Comparison of ENCODE assay signal across 8 cellular contexts in the genomic region with DNA sequence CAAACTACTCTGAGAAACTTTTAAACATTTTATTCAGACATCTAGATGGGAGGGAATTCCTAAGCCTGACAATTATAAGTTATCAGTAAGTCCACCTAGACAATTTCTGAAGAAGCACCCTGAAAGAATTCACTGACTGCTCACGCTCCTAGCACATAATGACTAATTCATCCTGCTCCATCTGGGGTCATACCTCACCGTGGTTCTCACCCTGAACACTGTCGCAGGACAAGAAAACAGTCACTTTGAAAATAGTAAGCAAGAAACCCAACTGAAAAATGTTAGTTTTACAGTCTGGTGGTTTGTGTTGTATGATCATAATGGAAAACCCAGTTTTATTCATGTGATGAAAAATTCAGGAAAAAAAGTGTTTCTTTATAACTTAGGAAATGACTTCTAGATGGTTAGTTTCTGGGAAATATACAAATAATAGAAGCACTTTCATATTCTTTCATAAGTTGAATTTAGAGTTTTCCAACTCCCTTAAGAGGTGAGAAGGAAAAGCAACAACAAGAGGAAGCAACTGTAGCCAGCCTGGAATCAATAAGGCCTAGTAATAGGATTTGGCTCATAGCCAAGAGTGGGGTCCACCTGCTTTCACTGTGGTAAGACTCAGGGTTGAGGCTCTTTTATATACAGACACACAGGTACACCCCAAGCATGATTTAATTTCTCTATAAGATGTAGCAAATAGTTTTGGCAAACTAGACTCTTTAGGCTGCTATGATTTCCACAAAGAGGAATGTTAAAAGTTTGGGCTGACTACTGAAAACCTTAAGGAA.
A peak's percentile ranks its signal among the peaks of the same experiment; 100 is the strongest.
DNase-seq lines count a peak whose midpoint lies in the region; ATAC-seq and TF ChIP-seq lines count a peak whose summit lies in the region.

No MANE protein-coding gene starts in this region.

- peak overlapping the region; percentile 62 to 86 (median 78) for H3K4me3 Mint-ChIP-seq in CD4-positive, alpha-beta memory T cell
- H3K4me3 Mint-ChIP-seq in IgD-negative memory B cell (peak overlapping the region in 2 of 4 donors; percentile 19 to 81), type B pancreatic cell (peak overlapping the region; percentile 9)

- H3K9me3 ChIP-seq in CD4-positive, alpha-beta memory T cell (ENCODE audit: control insufficient read depth in 1 of 2, low read length in 2 of 2), result no peaks in the 10 kb centered on the region

- CTCF ChIA-PET in CD4-positive, alpha-beta memory T cell (lab: Charles Lee; ENCODE audit: partially characterized antibody), result interaction anchor here (1.0 to 2.0 kb wide), 4 partner anchors 8 to 35 kb away, joined by 3 to 7 read pairs (median 4); no protein-coding TSS in a partner anchor

- H3K36me3 Mint-ChIP-seq in CD4-positive, alpha-beta memory T cell, result peaks cover 0 to 6% of the 10 kb centered on the region in 2 donors
- H3K36me3 Mint-ChIP-seq in IgD-negative memory B cell, result peaks cover 4% of the 10 kb centered on the region
- H3K36me3 Mint-ChIP-seq in type B pancreatic cell, result no peaks in the 10 kb centered on the region

- ATAC-seq in GM19455 (IDR thresholded peaks at IDR 0.05; ENCODE audit: unreplicated experiment), result peak; percentile 45

- H3K27ac ChIP-seq in CD4-positive, alpha-beta memory T cell (ENCODE audit: low read depth, low read length), result peak overlapping the region; percentile 46

- no peak for TF ChIP-seq CTCF in type B pancreatic cell (conservative IDR thresholded peaks at IDR 0.05)
- no peak for TF ChIP-seq CTCF in GM10266 (IDR thresholded peaks at IDR 0.05; ENCODE audit: control insufficient read depth, insufficient read depth, low read depth, missing control alignments)

- H3K36me3 ChIP-seq in CD4-positive, alpha-beta memory T cell (ENCODE audit: insufficient read depth, low read length), result no peaks in the 10 kb centered on the region

- peaks cover 83 to 100% (median 92%) of the 10 kb centered on the region in 4 donors for H3K4me1 Mint-ChIP-seq in CD4-positive, alpha-beta memory T cell
- H3K4me1 Mint-ChIP-seq in IgD-negative memory B cell, result peaks cover 79 to 93% (median 82%) of the 10 kb centered on the region in 3 donors
- peaks cover 51% of the 10 kb centered on the region for H3K4me1 Mint-ChIP-seq in type B pancreatic cell (ENCODE audit: unreplicated experiment)

- H3K27me3 ChIP-seq in CD4-positive, alpha-beta memory T cell (ENCODE audit: insufficient read depth, low read length), result no peaks in the 10 kb centered on the region

- H3K27ac Mint-ChIP-seq in CD4-positive, alpha-beta memory T cell, result peak overlapping the region; percentile 88 to 96 (median 94)
- peak overlapping the region in 2 of 3 donors; percentile 47 to 86 for H3K27ac Mint-ChIP-seq in IgD-negative memory B cell
- H3K27ac Mint-ChIP-seq in type B pancreatic cell, result peak overlapping the region; percentile 79

- no peaks in the 10 kb centered on the region for H3K9me3 Mint-ChIP-seq in CD4-positive, alpha-beta memory T cell
- H3K9me3 Mint-ChIP-seq in IgD-negative memory B cell (no peaks in the 10 kb centered on the region), type B pancreatic cell (no peaks in the 10 kb centered on the region)

- DNase-seq in CD4-positive, alpha-beta memory T cell, result peak in 1 of 5 donors; percentile 76
- peak; percentile 38 for DNase-seq in astrocyte of the hippocampus (ENCODE audit: low read depth, low spot score)
- no peak for DNase-seq in type B pancreatic cell (ENCODE audit: extremely low spot score, unreplicated experiment)
- no peak for DNase-seq in central memory CD4-positive, alpha-beta T cell
- no peak for DNase-seq in GM10266 (ENCODE audit: extremely low spot score)
- no peak for DNase-seq in ureter (ENCODE audit: low spot score)

- H3K27me3 Mint-ChIP-seq in CD4-positive, alpha-beta memory T cell, result no peaks in the 10 kb centered on the region
- H3K27me3 Mint-ChIP-seq in IgD-negative memory B cell (no peaks in the 10 kb centered on the region), type B pancreatic cell (no peaks in the 10 kb centered on the region)

- POLR2A ChIA-PET in CD4-positive, alpha-beta memory T cell (lab: Charles Lee; ENCODE audit: partially characterized antibody), result interaction anchor here (0.7 to 11.2 kb wide), 8 partner anchors 8 to 95 kb away, joined by 3 to 409 read pairs (median 17); a partner anchor contains a TSS

- H3K4me3 ChIP-seq in CD4-positive, alpha-beta memory T cell (ENCODE audit: low read length in 2 of 2), result no peak overlapping the region

- peaks cover 100% of the 10 kb centered on the region for H3K4me1 ChIP-seq in CD4-positive, alpha-beta memory T cell (ENCODE audit: insufficient read depth, low read length)

- intact Hi-C loops in CD4-positive, alpha-beta memory T cell (cut with micrococcal nuclease), result no loop called here
